1 cellular context compared by ENCODE assay signal in the genomic region with DNA sequence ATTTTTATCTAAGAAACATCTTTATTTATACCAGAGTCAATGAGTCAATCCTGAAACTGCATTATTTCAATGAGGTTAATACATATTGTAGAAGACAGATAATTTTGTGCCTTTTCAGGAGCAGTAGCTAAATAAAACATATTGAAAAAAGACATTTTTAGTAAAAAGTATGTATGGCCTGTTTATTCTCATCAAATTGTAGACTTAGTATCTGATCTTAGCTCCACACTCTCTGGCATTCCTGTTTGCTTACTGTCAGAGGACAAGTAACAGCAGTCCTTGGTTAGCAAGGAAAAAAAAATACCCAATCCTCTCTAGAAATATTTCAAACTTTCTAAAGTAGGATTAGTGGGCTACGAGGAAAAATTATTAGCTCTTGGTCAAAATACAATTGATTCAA.
TF ChIP-seq lines count a peak whose summit lies in the region.

No MANE protein-coding gene starts in this region.

TF ChIP-seq in SK-N-SH, 30 proteins besides CTCF, POLR2A, EP300 and RAD21 (continued from another document):
- TF ChIP-seq, protein P1, sequence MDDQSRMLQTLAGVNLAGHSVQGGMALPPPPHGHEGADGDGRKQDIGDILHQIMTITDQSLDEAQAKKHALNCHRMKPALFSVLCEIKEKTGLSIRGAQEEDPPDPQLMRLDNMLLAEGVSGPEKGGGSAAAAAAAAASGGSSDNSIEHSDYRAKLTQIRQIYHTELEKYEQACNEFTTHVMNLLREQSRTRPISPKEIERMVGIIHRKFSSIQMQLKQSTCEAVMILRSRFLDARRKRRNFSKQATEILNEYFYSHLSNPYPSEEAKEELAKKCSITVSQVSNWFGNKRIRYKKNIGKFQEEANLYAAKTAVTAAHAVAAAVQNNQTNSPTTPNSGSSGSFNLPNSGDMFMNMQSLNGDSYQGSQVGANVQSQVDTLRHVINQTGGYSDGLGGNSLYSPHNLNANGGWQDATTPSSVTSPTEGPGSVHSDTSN (IDR thresholded peaks at IDR 0.05), result peak; percentile 63
- TF ChIP-seq, protein P2, sequence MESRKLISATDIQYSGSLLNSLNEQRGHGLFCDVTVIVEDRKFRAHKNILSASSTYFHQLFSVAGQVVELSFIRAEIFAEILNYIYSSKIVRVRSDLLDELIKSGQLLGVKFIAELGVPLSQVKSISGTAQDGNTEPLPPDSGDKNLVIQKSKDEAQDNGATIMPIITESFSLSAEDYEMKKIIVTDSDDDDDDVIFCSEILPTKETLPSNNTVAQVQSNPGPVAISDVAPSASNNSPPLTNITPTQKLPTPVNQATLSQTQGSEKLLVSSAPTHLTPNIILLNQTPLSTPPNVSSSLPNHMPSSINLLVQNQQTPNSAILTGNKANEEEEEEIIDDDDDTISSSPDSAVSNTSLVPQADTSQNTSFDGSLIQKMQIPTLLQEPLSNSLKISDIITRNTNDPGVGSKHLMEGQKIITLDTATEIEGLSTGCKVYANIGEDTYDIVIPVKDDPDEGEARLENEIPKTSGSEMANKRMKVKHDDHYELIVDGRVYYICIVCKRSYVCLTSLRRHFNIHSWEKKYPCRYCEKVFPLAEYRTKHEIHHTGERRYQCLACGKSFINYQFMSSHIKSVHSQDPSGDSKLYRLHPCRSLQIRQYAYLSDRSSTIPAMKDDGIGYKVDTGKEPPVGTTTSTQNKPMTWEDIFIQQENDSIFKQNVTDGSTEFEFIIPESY (IDR thresholded peaks at IDR 0.05; ENCODE audit: borderline replicate concordance, low read depth), result no peak
- no peak for TF ChIP-seq MEF2A (IDR thresholded peaks at IDR 0.05; ENCODE audit: borderline replicate concordance, low read depth)
- TF ChIP-seq FOSL2 (IDR thresholded peaks at IDR 0.05; ENCODE audit: borderline replicate concordance, low read depth), result peak; percentile 16; the same call in 1 of the 2 replicates
TF ChIP-seq in SK-N-SH: peak in this region for 7.
